1 cellular context compared by ENCODE assay signal in the genomic region with DNA sequence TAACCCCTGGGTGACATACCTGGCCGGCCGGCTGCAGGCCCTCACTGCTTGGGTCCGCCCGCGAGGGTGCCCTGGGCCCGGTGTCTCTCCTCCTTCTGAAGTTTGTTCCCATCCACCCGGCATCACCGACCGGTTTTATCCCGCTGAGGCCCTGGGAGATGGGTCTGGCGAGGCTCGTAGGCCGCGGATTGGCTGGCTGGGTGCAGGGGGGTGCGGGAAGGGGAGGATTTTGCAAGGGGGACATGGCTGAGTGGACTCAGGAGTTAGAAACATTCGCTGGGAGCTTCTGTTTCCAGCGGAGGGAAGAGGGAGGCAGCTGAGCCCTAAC.
TF ChIP-seq lines count a peak whose summit lies in the region.

A gene (minus strand): TSS at position 110 of the 328 bp plus-strand sequence. CDS start 527 bp downstream, outside the sequence.

TF ChIP-seq in H1, 55 proteins besides CTCF, POLR2A, EP300 and RAD21:
- TF ChIP-seq SP1 (IDR thresholded peaks at IDR 0.05; ENCODE audit: low read depth, low read length), result no peak
